8 cellular contexts compared by ENCODE assay signal in the genomic region with DNA sequence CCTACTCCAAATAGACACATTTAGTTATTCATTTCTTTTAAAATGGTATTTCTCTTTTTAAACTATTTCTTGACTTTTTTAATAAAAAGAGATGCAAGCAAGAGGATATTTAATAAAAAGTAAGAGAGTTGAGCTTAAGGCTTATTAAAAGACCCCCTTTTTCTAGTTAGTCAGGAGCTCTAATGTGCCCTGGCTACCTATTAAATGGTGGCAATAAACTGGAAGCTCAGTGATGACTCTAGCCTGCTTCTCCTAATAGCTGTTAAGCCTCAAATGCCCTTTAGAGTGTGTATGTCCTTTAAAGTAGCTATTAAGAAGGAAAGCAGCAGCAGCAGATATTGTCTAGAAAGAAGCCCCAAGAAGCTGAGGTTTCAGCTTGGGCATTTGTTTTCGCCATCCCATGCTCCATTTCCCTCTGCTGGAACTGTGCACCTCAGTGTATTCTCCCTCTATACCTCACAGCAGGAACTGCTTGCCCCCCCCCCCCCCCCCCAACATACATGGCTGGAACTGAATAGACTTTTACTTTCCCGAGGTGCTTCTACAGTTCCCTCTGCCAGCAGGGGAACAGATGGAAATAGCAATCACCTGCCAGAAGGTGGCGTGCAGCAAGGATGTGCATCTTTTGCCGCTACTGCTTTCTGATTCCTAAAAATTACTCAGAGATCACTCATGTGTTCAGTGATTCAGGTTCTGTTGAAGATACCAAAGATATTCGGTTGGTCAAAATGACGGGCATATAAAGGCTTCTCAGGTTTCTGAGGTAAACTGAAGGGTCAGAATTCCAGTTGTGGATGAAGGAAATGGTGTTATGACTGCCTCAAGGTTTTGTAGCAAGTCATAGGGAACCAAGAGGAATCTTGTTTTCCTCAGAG. TPM values are rescaled to one million over a fixed set of nuclear protein-coding genes. Genes with fewer than 3 reads are reported as not detected.
DNase-seq lines count a peak whose midpoint lies in the region; ATAC-seq and TF ChIP-seq lines count a peak whose summit lies in the region.

No MANE protein-coding gene starts in this region.

- POLR2A ChIA-PET in activated CD8-positive, alpha-beta T cell treated with anti-CD3 and anti-CD28 coated beads, Interleukin-2, amount 10 ng/mL, durations not matched to agents 7 days and 5 days (lab: Charles Lee), result no interaction called here

- H3K27me3 Mint-ChIP-seq in activated CD8-positive, alpha-beta T cell treated with anti-CD3 and anti-CD28 coated beads, Interleukin-2, amount 10 ng/mL, durations not matched to agents 7 days and 5 days (ENCODE audit: low read depth), result peaks cover 26% of the 10 kb centered on the region

- H3K27me3 ChIP-seq in ACC112 (ENCODE audit: insufficient read depth, low read length) (no peaks in the 10 kb centered on the region), ovary (no peaks in the 10 kb centered on the region)

- H3K4me3 ChIP-seq in ACC112 (ENCODE audit: low read depth, low read length) (peak overlapping the region; percentile 87), GM12875 (ENCODE audit: low read depth, low read length) (no peak overlapping the region), fibroblast of mammary gland (ENCODE audit: control insufficient read depth, low read depth, low read length) (peak overlapping the region; percentile 68), ovary (no peak overlapping the region)

- H3K4me1 ChIP-seq in ACC112 (ENCODE audit: control insufficient read depth, insufficient read depth, low read length, unreplicated experiment) (peaks cover 38% of the 10 kb centered on the region), ovary (ENCODE audit: insufficient read depth) (no peaks in the 10 kb centered on the region)

- CTCF ChIA-PET in activated CD8-positive, alpha-beta T cell treated with anti-CD3 and anti-CD28 coated beads, Interleukin-2, amount 10 ng/mL, durations not matched to agents 7 days and 5 days (lab: Charles Lee), result interaction anchor here (0.7 to 5.8 kb wide), 5 partner anchors 11 to 250 kb away, joined by 3 to 56 read pairs (median 3); partner anchors contain the start of gene NUF2

- no peaks in the 10 kb centered on the region for H3K4me1 Mint-ChIP-seq in activated CD8-positive, alpha-beta T cell treated with anti-CD3 and anti-CD28 coated beads, Interleukin-2, amount 10 ng/mL, durations not matched to agents 7 days and 5 days (ENCODE audit: low read depth)

- H3K27ac ChIP-seq in ACC112 (ENCODE audit: low read depth, low read length) (peak overlapping the region; percentile 80), ovary (no peak overlapping the region)

- no peaks in the 10 kb centered on the region for H3K9me3 Mint-ChIP-seq in activated CD8-positive, alpha-beta T cell treated with anti-CD3 and anti-CD28 coated beads, Interleukin-2, amount 10 ng/mL, durations not matched to agents 7 days and 5 days (ENCODE audit: insufficient read depth)

- intact Hi-C loops in ovary (cut with DNase I), result no loop called here

- TF ChIP-seq CTCF in GM12875 (IDR thresholded peaks at IDR 0.05; ENCODE audit: borderline replicate concordance, insufficient read depth, low read depth, low read length) (peak; percentile 70; the same call in 1 of the 2 replicates), fibroblast of mammary gland (conservative IDR thresholded peaks at IDR 0.05; ENCODE audit: control insufficient read depth, insufficient read depth, low read depth, low read length) (peak; percentile 78), ovary (IDR thresholded peaks at IDR 0.05) (peak in 2 of 3 donors; percentile 19 to 27)

- H3K36me3 Mint-ChIP-seq in activated CD8-positive, alpha-beta T cell treated with anti-CD3 and anti-CD28 coated beads, Interleukin-2, amount 10 ng/mL, durations not matched to agents 7 days and 5 days (ENCODE audit: low read depth), result no peaks in the 10 kb centered on the region

- no peaks in the 10 kb centered on the region for H3K9me3 ChIP-seq in ovary

- peaks cover 56% of the 10 kb centered on the region for H3K36me3 ChIP-seq in ACC112 (ENCODE audit: insufficient read depth, low read length)
- H3K36me3 ChIP-seq in ovary, result no peaks in the 10 kb centered on the region

- TF ChIP-seq POLR2A in ovary (IDR thresholded peaks at IDR 0.05), result no peak

- no peak overlapping the region for H3K4me3 Mint-ChIP-seq in activated CD8-positive, alpha-beta T cell treated with anti-CD3 and anti-CD28 coated beads, Interleukin-2, amount 10 ng/mL, durations not matched to agents 7 days and 5 days

- H3K79me2 ChIP-seq in ACC112 (ENCODE audit: control insufficient read depth, insufficient read depth, low read length, unreplicated experiment), result peaks cover 46% of the 10 kb centered on the region

- no peak overlapping the region for H3K27ac Mint-ChIP-seq in activated CD8-positive, alpha-beta T cell treated with anti-CD3 and anti-CD28 coated beads, Interleukin-2, amount 10 ng/mL, durations not matched to agents 7 days and 5 days

- no peak for TF ChIP-seq EP300 in ovary (IDR thresholded peaks at IDR 0.05)

- WGBS in ovary, 3 donors, result 9 to 16% (median 12%) methylated on average over 6 of the region's 6 CpGs

- peak; percentile 54 for ATAC-seq in HG03103 (IDR thresholded peaks at IDR 0.05; ENCODE audit: low read depth, unreplicated experiment)
- ATAC-seq in activated CD8-positive, alpha-beta T cell treated with anti-CD3 and anti-CD28 coated beads, Interleukin-2, amount 10 ng/mL, durations not matched to agents 7 days and 5 days, result no peak
- no peak for ATAC-seq in GM21367 (IDR thresholded peaks at IDR 0.05; ENCODE audit: unreplicated experiment)

- DNase-seq in NCI-H526 treated with DMSO at 0.1 percent for 48 hours (lab: John Stamatoyannopoulos, UW), result peak; percentile 83
- DNase-seq in activated CD8-positive, alpha-beta T cell treated with anti-CD3 and anti-CD28 coated beads, Interleukin-2, amount 10 ng/mL, durations not matched to agents 7 days and 5 days, result peak; percentile 62
- peak; percentile 91 for DNase-seq in fibroblast of mammary gland (ENCODE audit: low read depth)
- peak in 4 of 5 donors; percentile 26 to 53 (median 40) for DNase-seq in ovary

- peak overlapping the region; percentile 45 for H2AFZ ChIP-seq in ACC112 (ENCODE audit: low read length, unreplicated experiment)

RNA-seq across cellular contexts. Expression of gene RGS4, which starts 2.5 kb away (rescaled TPM):
- not detected for total RNA-seq in activated CD8-positive, alpha-beta T cell treated with anti-CD3 and anti-CD28 coated beads, Interleukin-2, amount 10 ng/mL, durations not matched to agents 7 days and 5 days
- total RNA-seq in ovary, result 10 to 100 TPM in 1 of 7 donors, 1 to 10 TPM in 4, under 1 TPM in 2; 0.20 to 66.7 (median 1.8) TPM
- 10 to 100 TPM in 1 of 2 donors, 1 to 10 TPM in 1; 2.9 to 17.5 TPM for polyA plus RNA-seq in ovary

Comparison
In these comparisons a context has a peak if more than half of its experiments do, and no peak if none do; other contexts are left out.
1. H3K4me3 ChIP-seq: peak in ACC112 (single experiment) and fibroblast of mammary gland (single experiment); none in GM12875 (single experiment) and ovary (single experiment).
2. CTCF ChIP-seq: peak in every context shown above with its lines; median percentile 78 in fibroblast of mammary gland; 70 in GM12875; 23 in ovary.
3. DNase-seq: peak in every context shown above with its lines; median percentile 91 in fibroblast of mammary gland; 83 in NCI-H526 treated with DMSO at 0.1 percent for 48 hours; 62 in activated CD8-positive, alpha-beta T cell treated with anti-CD3 and anti-CD28 coated beads, Interleukin-2, amount 10 ng/mL, durations not matched to agents 7 days and 5 days; 40 in ovary.